24 cellular contexts compared by ENCODE assay signal in genomic region chr5:5487961-5488360, GRCh38.
"Had no signal": no experiment of that assay in that cellular context is flagged by ENCODE, and none has a peak within 500 bp of the region (broad histone marks: within the 10 kb centered on the region; RNA-seq: fewer than 3 reads in every experiment).

No MANE protein-coding gene starts in this region.

- DNase-seq: activated CD4-positive, alpha-beta memory T cell treated with anti-CD3 and anti-CD28 coated beads, Interleukin-2, amount 10 ng/mL, durations not matched to agents 7 days and 5 days; activated CD4-positive, alpha-beta T cell treated with anti-CD3 and anti-CD28 coated beads for 48 hours; activated CD4-positive, CD25-positive, alpha-beta regulatory T cell; activated effector memory CD4-positive, alpha-beta T cell treated with Interleukin-2 at 50 U/mL for 16 hours; activated naive CD4-positive, alpha-beta T cell treated with anti-CD3 and anti-CD28 coated beads for 36 hours; activated naive CD8-positive, alpha-beta T cell treated with anti-CD3 and anti-CD28 coated beads, Interleukin-2, amount 50 U/mL, for 24 hours; anterior cingulate cortex; caudate nucleus; effector memory CD4-positive, alpha-beta T cell; gastrocnemius medialis; heart left ventricle; islet precursor cell; left cardiac atrium; mesendoderm; mucosa of descending colon; naive thymus-derived CD8-positive, alpha-beta T cell; stimulated activated CD4-positive, alpha-beta T cell treated with anti-CD3 and anti-CD28 coated beads, Interleukin-12 subunit alpha, Interleukin-12 subunit beta, amount 100 ng/mL, for 4 hours; stimulated activated CD4-positive, alpha-beta T cell treated with anti-CD3 and anti-CD28 coated beads, Interleukin-4, amount 100 ng/mL, for 4 hours; testis; trophoblast cell; uterus had no signal

- ATAC-seq: activated naive CD8-positive, alpha-beta T cell treated with anti-CD3 and anti-CD28 coated beads, Interleukin-2, amount 50 U/mL, for 24 hours; esophagus mucosa; gastrocnemius medialis; heart left ventricle; left cardiac atrium; mucosa of descending colon; naive thymus-derived CD8-positive, alpha-beta T cell had no signal

- H3K27ac Mint-ChIP-seq: activated CD4-positive, alpha-beta memory T cell treated with anti-CD3 and anti-CD28 coated beads, Interleukin-2, amount 10 ng/mL, durations not matched to agents 7 days and 5 days; activated naive CD4-positive, alpha-beta T cell treated with anti-CD3 and anti-CD28 coated beads for 36 hours; activated naive CD8-positive, alpha-beta T cell treated with anti-CD3 and anti-CD28 coated beads, Interleukin-2, amount 50 U/mL, for 24 hours; T-helper 1 cell treated with Interleukin-12 subunit alpha and Interleukin-12 subunit beta and Interleukin-4 antibody, amounts not matched to agents 30 μg/mL and 1 μg/mL, for 36 hours had no signal

- H3K36me3 Mint-ChIP-seq: brain had no signal

- H3K4me3 Mint-ChIP-seq: activated CD4-positive, alpha-beta memory T cell treated with anti-CD3 and anti-CD28 coated beads, Interleukin-2, amount 10 ng/mL, durations not matched to agents 7 days and 5 days; activated naive CD4-positive, alpha-beta T cell treated with anti-CD3 and anti-CD28 coated beads for 36 hours; activated naive CD8-positive, alpha-beta T cell treated with anti-CD3 and anti-CD28 coated beads, Interleukin-2, amount 50 U/mL, for 24 hours; brain; naive thymus-derived CD8-positive, alpha-beta T cell; T-helper 1 cell treated with Interleukin-12 subunit alpha and Interleukin-12 subunit beta and Interleukin-4 antibody, amounts not matched to agents 30 μg/mL and 1 μg/mL, for 36 hours had no signal

- H3K9me3 Mint-ChIP-seq: activated CD4-positive, alpha-beta memory T cell treated with anti-CD3 and anti-CD28 coated beads, Interleukin-2, amount 10 ng/mL, durations not matched to agents 7 days and 5 days; activated naive CD4-positive, alpha-beta T cell treated with anti-CD3 and anti-CD28 coated beads for 36 hours; activated naive CD8-positive, alpha-beta T cell treated with anti-CD3 and anti-CD28 coated beads, Interleukin-2, amount 50 U/mL, for 24 hours; brain; naive thymus-derived CD8-positive, alpha-beta T cell; T-helper 1 cell treated with Interleukin-12 subunit alpha and Interleukin-12 subunit beta and Interleukin-4 antibody, amounts not matched to agents 30 μg/mL and 1 μg/mL, for 36 hours had no signal

- H3K27me3 Mint-ChIP-seq: activated CD4-positive, alpha-beta memory T cell treated with anti-CD3 and anti-CD28 coated beads, Interleukin-2, amount 10 ng/mL, durations not matched to agents 7 days and 5 days; activated naive CD8-positive, alpha-beta T cell treated with anti-CD3 and anti-CD28 coated beads, Interleukin-2, amount 50 U/mL, for 24 hours; brain; naive thymus-derived CD8-positive, alpha-beta T cell had no signal
